Comparison of ENCODE assay signal across 18 cellular contexts in genomic region chr4:26434030-26434639, GRCh38. TPM values are rescaled to one million over a fixed set of nuclear protein-coding genes. Genes with fewer than 3 reads are reported as not detected.
A peak's percentile ranks its signal among the peaks of the same experiment; 100 is the strongest.
DNase-seq lines count a peak whose midpoint lies in the region; ATAC-seq, FAIRE-seq and TF ChIP-seq lines count a peak whose summit lies in the region.
"Had no signal": no experiment of that assay in that cellular context is flagged by ENCODE, and none has a peak within 500 bp of the region (broad histone marks: within the 10 kb centered on the region; RNA-seq: fewer than 3 reads in every experiment).

No MANE protein-coding gene starts in this region.

- H4K20me1 ChIP-seq in HepG2 (ENCODE audit: insufficient read depth, low read length) (0 out of 2 replicates have a peak, but pooled peaks cover 3% of the 10 kb centered on the region), keratinocyte (ENCODE audit: control insufficient read depth, extremely low read depth, insufficient read depth, low read length) (no peaks in the 10 kb centered on the region)

- H3K4me3 Mint-ChIP-seq in CD4-positive, alpha-beta T cell, result no peak overlapping the region
- H3K4me3 Mint-ChIP-seq: activated naive CD8-positive, alpha-beta T cell treated with anti-CD3 and anti-CD28 coated beads, Interleukin-2, amount 50 U/mL, for 24 hours; effector memory CD8-positive, alpha-beta T cell; H9 had no signal

- WGBS in HepG2 (ENCODE audit: low lambda C conversion rate), result 91% methylated on average over 2 of the region's 2 CpGs
- 78% methylated on average over 2 of the region's 2 CpGs for WGBS in right lobe of liver (ENCODE audit: insufficient coverage, low coverage, low lambda C conversion rate, missing lambda C conversion rate)

- TF ChIP-seq POLR2A in HepG2 (IDR thresholded peaks at IDR 0.05; ENCODE audit: insufficient read depth in 1 of 2, low read depth in 2 of 2, low read length in 2 of 2) (no peak), right lobe of liver (IDR thresholded peaks at IDR 0.05) (no peak), GM18505 (IDR thresholded peaks at IDR 0.05; ENCODE audit: borderline replicate concordance, extremely low read depth, insufficient read depth, insufficient read length) (no peak)

- DNase-seq in HepG2 (ENCODE audit: low spot score) (no peak), right lobe of liver (no peak), cardiac fibroblast (ENCODE audit: low read depth in 2 of 2) (peak; percentile 61 to 70), keratinocyte (ENCODE audit: low read depth, low spot score) (no peak)
- DNase-seq in CD4-positive, alpha-beta T cell, result no peak
- DNase-seq: activated naive CD8-positive, alpha-beta T cell treated with anti-CD3 and anti-CD28 coated beads, Interleukin-2, amount 50 U/mL, for 24 hours; Caco-2; effector memory CD8-positive, alpha-beta T cell; H9; NCI-H1930; ovary had no signal

- dilution Hi-C loops in keratinocyte (cut with MboI; ENCODE audit: extremely low pct_ligation_motif_present, low sequenced_read_pairs), result no loop called here

- H3K4me3 ChIP-seq in HepG2 (replicated peaks in 1 of 3; ENCODE audit: insufficient read depth in 1 of 3, low read depth in 2 of 3, low read length in 3 of 3) (no peak overlapping the region), right lobe of liver (no peak overlapping the region), cardiac fibroblast (replicated peaks in 1 of 2; ENCODE audit: low read depth in 2 of 2, low read length in 2 of 2) (no peak overlapping the region), keratinocyte (ENCODE audit: control insufficient read depth in 2 of 3, extremely low read depth in 1 of 3, insufficient read depth in 2 of 3, low read depth in 1 of 3, low read length in 3 of 3) (peak overlapping the region in 1 of 3 experiments; percentile 13)
- H3K4me3 ChIP-seq: gastroesophageal sphincter, ovary had no signal

- H3K9me1 ChIP-seq in keratinocyte (ENCODE audit: control insufficient read depth, extremely low read depth, insufficient read depth, low read length), result no peaks in the 10 kb centered on the region

- intact Hi-C loops in HepG2 (cut with micrococcal nuclease; ENCODE audit: unreplicated experiment), result no loop called here
- intact Hi-C loops in right lobe of liver (cut with DNase I), result no loop called here
- intact Hi-C loops in CD4-positive, alpha-beta T cell (cut with DNase I, micrococcal nuclease), result no loop called here

- no peak overlapping the region for H3K27ac Mint-ChIP-seq in CD4-positive, alpha-beta T cell
- H3K27ac Mint-ChIP-seq: activated naive CD8-positive, alpha-beta T cell treated with anti-CD3 and anti-CD28 coated beads, Interleukin-2, amount 50 U/mL, for 24 hours; effector memory CD8-positive, alpha-beta T cell; H9 had no signal

- H3K4me2 ChIP-seq in HepG2 (ENCODE audit: low read depth, low read length), result no peak overlapping the region
- H3K4me2 ChIP-seq in keratinocyte (ENCODE audit: control insufficient read depth, extremely low read depth, insufficient read depth, low read depth, low read length), result peak overlapping the region; percentile 25

- H3K27ac ChIP-seq in HepG2 (ENCODE audit: extremely low read length, insufficient read depth, low read length) (no peak overlapping the region), right lobe of liver (no peak overlapping the region), keratinocyte (ENCODE audit: control insufficient read depth, insufficient read depth, low read length) (peak overlapping the region; percentile 19)
- H3K27ac ChIP-seq in CD4-positive, alpha-beta T cell (ENCODE audit: low read depth, low read length), result no peak overlapping the region
- H3K27ac ChIP-seq: gastroesophageal sphincter had no signal

- H3K4me1 Mint-ChIP-seq in CD4-positive, alpha-beta T cell (ENCODE audit: low read depth), result no peaks in the 10 kb centered on the region
- H3K4me1 Mint-ChIP-seq: activated naive CD8-positive, alpha-beta T cell treated with anti-CD3 and anti-CD28 coated beads, Interleukin-2, amount 50 U/mL, for 24 hours; H9 had no signal

- peaks cover 79% of the 10 kb centered on the region for H3K36me3 Mint-ChIP-seq in CD4-positive, alpha-beta T cell (ENCODE audit: low read depth)

- no peaks in the 10 kb centered on the region for H3K27me3 Mint-ChIP-seq in CD4-positive, alpha-beta T cell
- H3K27me3 Mint-ChIP-seq: activated naive CD8-positive, alpha-beta T cell treated with anti-CD3 and anti-CD28 coated beads, Interleukin-2, amount 50 U/mL, for 24 hours; effector memory CD8-positive, alpha-beta T cell had no signal

- no peak overlapping the region for H3K9ac ChIP-seq in HepG2 (ENCODE audit: insufficient read depth, low read depth, low read length)
- H3K9ac ChIP-seq in keratinocyte (ENCODE audit: control insufficient read depth, extremely low read depth, insufficient read depth, low read length), result no peak overlapping the region

- CTCF ChIA-PET in HepG2 (lab: Yijun Ruan, JAX; ENCODE audit: low intra/inter-chr PET ratio, low total read pairs), result no interaction called here
- CTCF ChIA-PET in CD4-positive, alpha-beta T cell (lab: Charles Lee), result no interaction called here

- H3K27me3 ChIP-seq in HepG2 (ENCODE audit: control insufficient read depth in 1 of 2, insufficient read depth in 2 of 2, low read length in 2 of 2) (no peaks in the 10 kb centered on the region), right lobe of liver (no peaks in the 10 kb centered on the region), keratinocyte (ENCODE audit: control insufficient read depth, extremely low read depth, insufficient read depth, low read length) (no peaks in the 10 kb centered on the region)
- H3K27me3 ChIP-seq in CD4-positive, alpha-beta T cell (ENCODE audit: control insufficient read depth, insufficient read depth, low read length), result no peaks in the 10 kb centered on the region
- H3K27me3 ChIP-seq: gastroesophageal sphincter, ovary had no signal

- no peak for TF ChIP-seq RAD21 in HepG2 (CRISPR knock-in tag; IDR thresholded peaks at IDR 0.05)

- peaks cover 11 to 52% of the 10 kb centered on the region in 2 experiments; a peak in 4 of 5 replicates for H3K36me3 ChIP-seq in HepG2 (replicated peaks in 1 of 2; ENCODE audit: control insufficient read depth in 1 of 2, insufficient read depth in 2 of 2, low read length in 2 of 2)
- H3K36me3 ChIP-seq in right lobe of liver, result peaks cover 0 to 7% (median 0%) of the 10 kb centered on the region in 4 donors
- peaks cover 2 to 8% of the 10 kb centered on the region in 2 experiments for H3K36me3 ChIP-seq in keratinocyte (ENCODE audit: control insufficient read depth in 2 of 2, extremely low read depth in 1 of 2, insufficient read depth in 2 of 2, low read length in 2 of 2)
- H3K36me3 ChIP-seq: ovary had no signal

- ATAC-seq in HepG2 (no peak), right lobe of liver (no peak), HG03439 (IDR thresholded peaks at IDR 0.05; ENCODE audit: unreplicated experiment) (no peak), GM19324 (IDR thresholded peaks at IDR 0.05; ENCODE audit: low FRiP score, unreplicated experiment) (no peak), GM18505 (IDR thresholded peaks at IDR 0.05; ENCODE audit: unreplicated experiment) (no peak)
- no peak for ATAC-seq in CD4-positive, alpha-beta T cell (ENCODE audit: poor library complexity)
- ATAC-seq: activated naive CD8-positive, alpha-beta T cell treated with anti-CD3 and anti-CD28 coated beads, Interleukin-2, amount 50 U/mL, for 24 hours; effector memory CD8-positive, alpha-beta T cell; gastroesophageal sphincter had no signal

- TF ChIP-seq CTCF in HepG2 (CRISPR knock-in tag; IDR thresholded peaks at IDR 0.05), result no peak
- no peak for TF ChIP-seq CTCF in right lobe of liver (IDR thresholded peaks at IDR 0.05)
- TF ChIP-seq CTCF in cardiac fibroblast (IDR thresholded peaks at IDR 0.05; ENCODE audit: low read depth, low read length), result no peak
- no peak for TF ChIP-seq CTCF in keratinocyte (optimal IDR thresholded peaks at IDR 0.05 in 1 of 3, IDR thresholded peaks at IDR 0.05 in 1 of 3, conservative IDR thresholded peaks at IDR 0.05 in 1 of 3; ENCODE audit: extremely low read depth in 1 of 3, insufficient read depth in 2 of 3, low read length in 3 of 3)
- no peak for TF ChIP-seq CTCF in CD4-positive, alpha-beta T cell (IDR thresholded peaks at IDR 0.05)

- no peaks in the 10 kb centered on the region for H3K9me3 ChIP-seq in HepG2 (ENCODE audit: low read length)
- no peaks in the 10 kb centered on the region for H3K9me3 ChIP-seq in right lobe of liver
- H3K9me3 ChIP-seq in keratinocyte (ENCODE audit: control insufficient read depth, low read depth, low read length), result no peaks in the 10 kb centered on the region
- H3K9me3 ChIP-seq in CD4-positive, alpha-beta T cell (ENCODE audit: control insufficient read depth, low read length), result no peaks in the 10 kb centered on the region
- H3K9me3 ChIP-seq: Caco-2, gastroesophageal sphincter, ovary had no signal

- POLR2A ChIA-PET in HepG2 (lab: Yijun Ruan, JAX), result no interaction called here
- POLR2A ChIA-PET in CD4-positive, alpha-beta T cell (lab: Charles Lee), result interaction anchor here (0.6 kb wide), 1 partner anchor 17 kb away, joined by 3 read pairs; no protein-coding TSS in a partner anchor

- H3K9me3 Mint-ChIP-seq in CD4-positive, alpha-beta T cell, result no peaks in the 10 kb centered on the region
- H3K9me3 Mint-ChIP-seq: activated naive CD8-positive, alpha-beta T cell treated with anti-CD3 and anti-CD28 coated beads, Interleukin-2, amount 50 U/mL, for 24 hours; effector memory CD8-positive, alpha-beta T cell; H9 had no signal

- no peak for FAIRE-seq in HepG2 (lab: Jason Lieb, UNC)
- FAIRE-seq in keratinocyte (lab: Jason Lieb, UNC), result no peak
- FAIRE-seq: urothelium cell line had no signal

- H2AFZ ChIP-seq in HepG2 (ENCODE audit: low read length) (no peak overlapping the region), keratinocyte (ENCODE audit: control insufficient read depth, low read length) (no peak overlapping the region)

- in situ Hi-C loops in HepG2 (cut with HindIII; ENCODE audit: extremely low pct_ligation_motif_present, low pct_unique_long_range_greater_than_20kb), result no loop called here

- TF ChIP-seq EP300 in HepG2 (IDR thresholded peaks at IDR 0.05; ENCODE audit: low read depth in 2 of 2, low read length in 2 of 2), result no peak
- TF ChIP-seq EP300 in HepG2 (CRISPR knock-in tag; IDR thresholded peaks at IDR 0.05; ENCODE audit: borderline replicate concordance), result no peak

- H3K79me2 ChIP-seq in HepG2 (ENCODE audit: insufficient read depth, low read length), result no peaks in the 10 kb centered on the region
- no peaks in the 10 kb centered on the region for H3K79me2 ChIP-seq in keratinocyte (ENCODE audit: control insufficient read depth, insufficient read depth, low read length)

- no TSS peak for BruUV-seq in HepG2 (replicated peaks; lab: Mats Ljungman, UMichigan)

- no peaks in the 10 kb centered on the region for H3K4me1 ChIP-seq in HepG2 (ENCODE audit: insufficient read depth, low read length)
- H3K4me1 ChIP-seq in right lobe of liver, result no peaks in the 10 kb centered on the region
- peaks cover 23% of the 10 kb centered on the region for H3K4me1 ChIP-seq in keratinocyte (ENCODE audit: control insufficient read depth, extremely low read depth, insufficient read depth, low read length)

RNA-seq across cellular contexts. Expression of gene CCKAR, which starts 56.1 kb away (rescaled TPM):
- total RNA-seq in HepG2 (2016; rRNA removed; fragmentation: Illumina TruSeq; extraction: Trizol) (not detected in 2 replicates), right lobe of liver (not detected)
- not detected in 2 replicates for total RNA-seq in HepG2 (2016; cell fraction: cytosol; rRNA removed; fragmentation: Illumina TruSeq; extraction: Trizol; ENCODE audit: low read depth)
- total RNA-seq in HepG2 (2016; cell fraction: insoluble cytoplasmic fraction; rRNA removed; fragmentation: Illumina TruSeq; extraction: Trizol), result not detected in 2 replicates
- not detected in 2 replicates for total RNA-seq in HepG2 (2016; cell fraction: membrane; rRNA removed; fragmentation: Illumina TruSeq; extraction: Trizol)
- not detected in 2 replicates for total RNA-seq in HepG2 (2016; cell fraction: nucleus; rRNA removed; fragmentation: Illumina TruSeq; extraction: Trizol)
- polyA plus RNA-seq in HepG2 (2011; rRNA removed) (not detected in 2 replicates), keratinocyte (not detected in 3 replicates)
- not detected in 2 replicates for polyA plus RNA-seq in HepG2 (2011; cell fraction: cytosol; rRNA removed)
- polyA plus RNA-seq in HepG2 (2011; cell fraction: nucleus; rRNA removed), result not detected in 2 replicates
- not detected in 2 replicates for polyA plus RNA-seq in HepG2 (2012)
- not detected in 2 replicates for polyA plus RNA-seq in HepG2 (2016; cell fraction: cytosol; fragmentation: Illumina TruSeq; extraction: Trizol; ENCODE audit: low read depth)
- polyA plus RNA-seq in HepG2 (2016; cell fraction: insoluble cytoplasmic fraction; fragmentation: Illumina TruSeq; extraction: Trizol; ENCODE audit: low read depth), result not detected in 2 replicates
- polyA plus RNA-seq in HepG2 (2016; cell fraction: membrane; fragmentation: Illumina TruSeq; extraction: Trizol; ENCODE audit: low read depth), result not detected in 2 replicates
- not detected in 2 replicates for polyA plus RNA-seq in HepG2 (2016; cell fraction: nucleus; fragmentation: Illumina TruSeq; extraction: Trizol; ENCODE audit: insufficient read depth, low read depth)
- polyA minus RNA-seq in HepG2 (2011; rRNA and poly(A)+ RNA removed; ENCODE audit: low replicate concordance), result not detected in 2 replicates
- polyA minus RNA-seq in HepG2 (2011; cell fraction: cytosol; rRNA and poly(A)+ RNA removed), result not detected in 2 replicates
- polyA minus RNA-seq in HepG2 (2011; cell fraction: nucleus; rRNA and poly(A)+ RNA removed), result not detected in 2 replicates
- not detected for polyA plus RNA-seq in keratinocyte (2011; ENCODE audit: low read depth)
- polyA plus RNA-seq in keratinocyte (2011; cell fraction: cytosol; rRNA removed), result not detected in 2 replicates
- not detected in 2 replicates for polyA plus RNA-seq in keratinocyte (2011; cell fraction: nucleus; rRNA removed)
- not detected in 2 replicates for polyA plus RNA-seq in keratinocyte (2012; ENCODE audit: low replicate concordance)
- not detected in 3 replicates for polyA minus RNA-seq in keratinocyte
- not detected for polyA minus RNA-seq in keratinocyte (2011; cell fraction: cytosol; rRNA and poly(A)+ RNA removed)
- polyA minus RNA-seq in keratinocyte (2011; cell fraction: nucleus; rRNA and poly(A)+ RNA removed), result not detected in 2 replicates
- not detected for total RNA-seq in CD4-positive, alpha-beta T cell
- total RNA-seq: H9, NCI-H460, skeletal muscle tissue had no signal
- polyA plus RNA-seq: ovary had no signal

Comparison
In these comparisons a context has a peak if more than half of its experiments do, and no peak if none do; other contexts are left out.
1. DNase-seq: peak in cardiac fibroblast (2 of 2); none in HepG2 (single experiment), right lobe of liver (0 of 3), keratinocyte (single experiment) and CD4-positive, alpha-beta T cell (0 of 10).